8 cellular contexts compared by ENCODE assay signal in genomic region chr3:12483364-12483763, GRCh38. TPM values are rescaled to one million over a fixed set of nuclear protein-coding genes. Genes with fewer than 3 reads are reported as not detected.
DNase-seq lines count a peak whose midpoint lies in the region; ATAC-seq, FAIRE-seq and TF ChIP-seq lines count a peak whose summit lies in the region.

No MANE protein-coding gene starts in this region.

- H3K27me3 ChIP-seq in heart right ventricle (no peaks in the 10 kb centered on the region), keratinocyte (ENCODE audit: control insufficient read depth, extremely low read depth, insufficient read depth, low read length) (no peaks in the 10 kb centered on the region)

- dilution Hi-C loops in keratinocyte (cut with MboI; ENCODE audit: extremely low pct_ligation_motif_present, low sequenced_read_pairs) = no loop called here

- H3K36me3 ChIP-seq in heart right ventricle (no peaks in the 10 kb centered on the region), keratinocyte (ENCODE audit: control insufficient read depth in 2 of 2, extremely low read depth in 1 of 2, insufficient read depth in 2 of 2, low read length in 2 of 2) (peaks cover 3 to 6% of the 10 kb centered on the region in 2 experiments)

- no peak for FAIRE-seq in keratinocyte (lab: Jason Lieb, UNC)

- TF ChIP-seq CTCF in heart right ventricle (IDR thresholded peaks at IDR 0.05) (no peak), keratinocyte (optimal IDR thresholded peaks at IDR 0.05 in 1 of 3, IDR thresholded peaks at IDR 0.05 in 1 of 3, conservative IDR thresholded peaks at IDR 0.05 in 1 of 3; ENCODE audit: extremely low read depth in 1 of 3, insufficient read depth in 2 of 3, low read length in 3 of 3) (no peak), type B pancreatic cell (conservative IDR thresholded peaks at IDR 0.05) (no peak)
- no peak for TF ChIP-seq CTCF in activated CD8-positive, alpha-beta T cell treated with anti-CD3 and anti-CD28 coated beads for 36 hours (IDR thresholded peaks at IDR 0.05)

- H3K27ac Mint-ChIP-seq in activated CD8-positive, alpha-beta T cell treated with anti-CD3 and anti-CD28 coated beads for 36 hours = peak overlapping the region; percentile 93
- H3K27ac Mint-ChIP-seq in type B pancreatic cell = peak overlapping the region; percentile 94

- peak overlapping the region; percentile 11 for H2AFZ ChIP-seq in keratinocyte (ENCODE audit: control insufficient read depth, low read length)

- WGBS in heart right ventricle, 2 donors = 46 to 51% methylated on average over 2 of the region's 2 CpGs

- H3K9me3 ChIP-seq in heart right ventricle (no peaks in the 10 kb centered on the region), keratinocyte (ENCODE audit: control insufficient read depth, low read depth, low read length) (no peaks in the 10 kb centered on the region)

- peaks cover 32% of the 10 kb centered on the region for H3K79me2 ChIP-seq in keratinocyte (ENCODE audit: control insufficient read depth, insufficient read depth, low read length)

- DNase-seq in heart right ventricle (no peak), left cardiac atrium (no peak), keratinocyte (ENCODE audit: low read depth, low spot score) (no peak), type B pancreatic cell (ENCODE audit: extremely low spot score, unreplicated experiment) (no peak), NCI-H2107 (lab: John Stamatoyannopoulos, UW) (no peak), retina (no peak), epidermal melanocyte (ENCODE audit: insufficient read length, low spot score) (no peak)
- DNase-seq in activated CD8-positive, alpha-beta T cell treated with anti-CD3 and anti-CD28 coated beads for 36 hours = no peak

- peaks cover 3 to 43% (median 27%) of the 10 kb centered on the region in 9 donors for H3K4me1 ChIP-seq in heart right ventricle
- H3K4me1 ChIP-seq in keratinocyte (ENCODE audit: control insufficient read depth, extremely low read depth, insufficient read depth, low read length) = peaks cover 14% of the 10 kb centered on the region

- H3K9me1 ChIP-seq in keratinocyte (ENCODE audit: control insufficient read depth, extremely low read depth, insufficient read depth, low read length) = peaks cover 3% of the 10 kb centered on the region

- CTCF ChIA-PET in activated CD8-positive, alpha-beta T cell treated with anti-CD3 and anti-CD28 coated beads for 36 hours (lab: Charles Lee) = interaction anchor here (0.6 to 5.0 kb wide), 8 partner anchors 11 to 348 kb away, joined by 3 to 37 read pairs (median 4); no protein-coding TSS in a partner anchor

- H3K27ac ChIP-seq in heart right ventricle = peak overlapping the region in 6 of 10 donors; percentile 54 to 89 (median 80)
- H3K27ac ChIP-seq in keratinocyte (ENCODE audit: control insufficient read depth, insufficient read depth, low read length) = no peak overlapping the region

- ATAC-seq in heart right ventricle (no peak), left cardiac atrium (no peak)
- no peak for ATAC-seq in activated CD8-positive, alpha-beta T cell treated with anti-CD3 and anti-CD28 coated beads for 36 hours

- peaks cover 34% of the 10 kb centered on the region for H3K4me1 Mint-ChIP-seq in activated CD8-positive, alpha-beta T cell treated with anti-CD3 and anti-CD28 coated beads for 36 hours (ENCODE audit: low read depth)
- H3K4me1 Mint-ChIP-seq in type B pancreatic cell (ENCODE audit: unreplicated experiment) = peaks cover 44% of the 10 kb centered on the region

- H4K20me1 ChIP-seq in keratinocyte (ENCODE audit: control insufficient read depth, extremely low read depth, insufficient read depth, low read length) = no peaks in the 10 kb centered on the region

- H3K4me3 Mint-ChIP-seq in activated CD8-positive, alpha-beta T cell treated with anti-CD3 and anti-CD28 coated beads for 36 hours = peak overlapping the region; percentile 92
- H3K4me3 Mint-ChIP-seq in type B pancreatic cell = peak overlapping the region; percentile 97

- no peak overlapping the region for H3K9ac ChIP-seq in keratinocyte (ENCODE audit: control insufficient read depth, extremely low read depth, insufficient read depth, low read length)

- H3K27me3 Mint-ChIP-seq in activated CD8-positive, alpha-beta T cell treated with anti-CD3 and anti-CD28 coated beads for 36 hours = no peaks in the 10 kb centered on the region
- H3K27me3 Mint-ChIP-seq in type B pancreatic cell = no peaks in the 10 kb centered on the region

- H3K4me3 ChIP-seq in heart right ventricle (peak overlapping the region in 8 of 10 donors; percentile 45 to 88 (median 63)), keratinocyte (ENCODE audit: control insufficient read depth in 2 of 3, extremely low read depth in 1 of 3, insufficient read depth in 2 of 3, low read depth in 1 of 3, low read length in 3 of 3) (peak overlapping the region in 1 of 3 experiments; percentile 81)

- H3K9me3 Mint-ChIP-seq in activated CD8-positive, alpha-beta T cell treated with anti-CD3 and anti-CD28 coated beads for 36 hours = no peaks in the 10 kb centered on the region
- H3K9me3 Mint-ChIP-seq in type B pancreatic cell = no peaks in the 10 kb centered on the region

- H3K4me2 ChIP-seq in keratinocyte (ENCODE audit: control insufficient read depth, extremely low read depth, insufficient read depth, low read depth, low read length) = peak overlapping the region; percentile 100

- intact Hi-C loops in heart right ventricle (cut with DNase I) (loop anchor here in 8 of 10 donors (5.0 kb wide), 3 partner anchors 196 to 346 kb away; partner anchors contain the start of gene PPARG (in 3 of the 8)), left cardiac atrium (cut with DNase I) (loop anchor here in 1 of 2 donors (5.0 kb wide), 1 partner anchor 346 kb away; no protein-coding TSS in a partner anchor)
- intact Hi-C loops in activated CD8-positive, alpha-beta T cell treated with anti-CD3 and anti-CD28 coated beads for 36 hours (cut with micrococcal nuclease) = no loop called here

- H3K36me3 Mint-ChIP-seq in activated CD8-positive, alpha-beta T cell treated with anti-CD3 and anti-CD28 coated beads for 36 hours (ENCODE audit: low read depth) = peaks cover 20% of the 10 kb centered on the region
- no peaks in the 10 kb centered on the region for H3K36me3 Mint-ChIP-seq in type B pancreatic cell

- POLR2A ChIA-PET in activated CD8-positive, alpha-beta T cell treated with anti-CD3 and anti-CD28 coated beads for 36 hours (lab: Charles Lee) = interaction anchor here (1.5 to 2.0 kb wide), 3 partner anchors 12 to 358 kb away, joined by 4 to 8 read pairs (median 5); partner anchors contain the start of gene RPL32

RNA-seq across cellular contexts. Expression of gene TSEN2, which starts 0.9 kb away (rescaled TPM):
- total RNA-seq in heart right ventricle = 10 to 100 TPM; 15.7 to 33.7 (median 19.8) TPM
- polyA plus RNA-seq in heart right ventricle = 10 to 100 TPM; 16.9 to 27.2 TPM
- total RNA-seq in left cardiac atrium = 10 to 100 TPM; 15.3 to 16.8 TPM
- total RNA-seq in activated CD8-positive, alpha-beta T cell treated with anti-CD3 and anti-CD28 coated beads for 36 hours = 10 to 100 TPM; 19.4 to 21.4 TPM
- polyA plus RNA-seq in keratinocyte = 15.9 to 23.8 TPM (median 15.9 TPM) in 3 replicates
- polyA plus RNA-seq in keratinocyte (2011; ENCODE audit: low read depth) = 5.3 TPM
- 7.8 and 14.9 TPM in 2 replicates for polyA plus RNA-seq in keratinocyte (2011; cell fraction: cytosol; rRNA removed)
- 30.1 and 32.1 TPM in 2 replicates for polyA plus RNA-seq in keratinocyte (2011; cell fraction: nucleus; rRNA removed)
- 11.2 and 13.8 TPM in 2 replicates for polyA plus RNA-seq in keratinocyte (2012; ENCODE audit: low replicate concordance)
- polyA minus RNA-seq in keratinocyte = 5.2 to 24.3 TPM (median 9.2 TPM) in 3 replicates
- polyA minus RNA-seq in keratinocyte (2011; cell fraction: cytosol; rRNA and poly(A)+ RNA removed) = 7.5 TPM
- polyA minus RNA-seq in keratinocyte (2011; cell fraction: nucleus; rRNA and poly(A)+ RNA removed) = 13.9 and 22.0 TPM in 2 replicates
- 15.5 and 27.7 TPM in 2 replicates for total RNA-seq in type B pancreatic cell (ENCODE audit: low replicate concordance)
